1 cellular context compared by ENCODE assay signal in the genomic region with DNA sequence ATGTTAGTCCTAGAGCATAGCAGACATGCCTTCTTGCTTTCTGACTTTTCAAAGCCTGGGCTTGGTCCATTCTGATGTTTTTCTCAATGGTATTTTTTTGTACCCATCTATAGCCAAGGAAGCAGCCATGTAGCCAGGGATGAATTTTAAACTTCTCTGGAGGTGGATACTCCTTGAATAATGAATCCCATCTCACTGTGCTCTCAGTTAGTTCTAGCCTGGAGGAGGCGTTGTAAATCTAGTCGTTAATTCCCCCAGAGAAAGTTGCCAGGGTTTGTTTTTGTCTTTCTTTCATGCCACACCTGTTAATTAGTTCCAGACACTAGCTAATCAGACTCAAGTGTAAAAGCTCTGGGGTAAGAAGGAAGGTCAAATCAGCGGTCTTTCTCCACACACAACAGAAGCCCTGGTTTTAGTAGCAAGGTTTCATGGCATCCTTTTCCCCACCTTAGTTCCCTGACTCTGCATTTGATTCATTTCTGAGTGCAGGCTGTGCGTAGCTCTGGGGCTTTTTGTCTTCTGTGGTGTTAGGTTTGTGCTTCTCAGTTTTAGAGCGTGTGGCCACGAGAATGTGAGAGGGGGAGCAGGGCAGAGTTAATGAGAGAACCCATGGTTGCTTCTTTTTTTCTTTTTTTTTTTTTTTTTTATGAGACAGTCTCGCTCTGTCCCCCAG.
TF ChIP-seq lines count a peak whose summit lies in the region.

No MANE protein-coding gene starts in this region.

TF ChIP-seq in IMR-90, 13 proteins besides CTCF, POLR2A, EP300 and RAD21 (continued from another document):
- TF ChIP-seq MAZ (IDR thresholded peaks at IDR 0.05; ENCODE audit: borderline replicate concordance, low read depth, low read length) = no peak
- no peak for TF ChIP-seq SMC3 (IDR thresholded peaks at IDR 0.05; ENCODE audit: low read depth, low read length)
- no peak for TF ChIP-seq MXI1 (IDR thresholded peaks at IDR 0.05; ENCODE audit: borderline replicate concordance, low read depth, low read length)
- no peak for TF ChIP-seq NFE2L2 (IDR thresholded peaks at IDR 0.05; ENCODE audit: low read depth, low read length)
- TF ChIP-seq RCOR1 (IDR thresholded peaks at IDR 0.05; ENCODE audit: insufficient replicate concordance, low read length) = no peak
- no peak for TF ChIP-seq RFX5 (IDR thresholded peaks at IDR 0.05; ENCODE audit: low read depth, low read length)
- no peak for TF ChIP-seq FOS (IDR thresholded peaks at IDR 0.05; ENCODE audit: low read depth, low read length)
- TF ChIP-seq BHLHE40 (IDR thresholded peaks at IDR 0.05; ENCODE audit: low read depth, low read length) = no peak
- no peak for TF ChIP-seq MAFK (IDR thresholded peaks at IDR 0.05; ENCODE audit: low read depth, low read length)
